19 cellular contexts compared by ENCODE assay signal in genomic region chr14:64730061-64730440, GRCh38. TPM values are rescaled to one million over a fixed set of nuclear protein-coding genes. Genes with fewer than 3 reads are reported as not detected.
DNase-seq lines count a peak whose midpoint lies in the region; ATAC-seq and TF ChIP-seq lines count a peak whose summit lies in the region.
"Had no signal": no experiment of that assay in that cellular context is flagged by ENCODE, and none has a peak within 500 bp of the region (broad histone marks: within the 10 kb centered on the region; RNA-seq: fewer than 3 reads in every experiment).

No MANE protein-coding gene starts in this region.

- no peaks in the 10 kb centered on the region for H3K27me3 ChIP-seq in heart right ventricle
- H3K27me3 ChIP-seq in uterus = no peaks in the 10 kb centered on the region
- H3K27me3 ChIP-seq in gastroesophageal sphincter = no peaks in the 10 kb centered on the region
- H3K27me3 ChIP-seq: suprapubic skin had no signal

- H3K4me1 ChIP-seq in heart right ventricle (peaks cover 10 to 47% (median 27%) of the 10 kb centered on the region in 9 donors), uterus (peaks cover 0 to 17% of the 10 kb centered on the region in 2 donors), gastroesophageal sphincter (peaks cover 0 to 51% (median 3%) of the 10 kb centered on the region in 3 donors)

- H3K36me3 Mint-ChIP-seq in chondrocyte (ENCODE audit: low read depth) = peaks cover 46% of the 10 kb centered on the region
- H3K36me3 Mint-ChIP-seq in natural killer cell treated with Interleukin-12 subunit alpha and Interleukin-12 subunit beta and Interleukin-15 and Interleukin-18, amount 100 ng/mL, for 72 hours = peaks cover 6% of the 10 kb centered on the region

- peaks cover 35% of the 10 kb centered on the region for H3K4me1 Mint-ChIP-seq in chondrocyte (ENCODE audit: low read depth)
- peaks cover 53 to 62% of the 10 kb centered on the region in 2 donors for H3K4me1 Mint-ChIP-seq in natural killer cell treated with Interleukin-12 subunit alpha and Interleukin-12 subunit beta and Interleukin-15 and Interleukin-18, amount 100 ng/mL, for 72 hours (ENCODE audit: low read depth in 2 of 2)

- WGBS in heart right ventricle, 2 donors = 76 to 88% methylated on average over 1 of the region's 1 CpG
- 88% methylated on average over 1 of the region's 1 CpG; no CpG with 5 or more reads in 1 of the 2 donors for WGBS in gastroesophageal sphincter (ENCODE audit: low coverage in 1 of 2), 2 donors

- H3K9me3 Mint-ChIP-seq in chondrocyte (ENCODE audit: low read depth) = no peaks in the 10 kb centered on the region
- no peaks in the 10 kb centered on the region for H3K9me3 Mint-ChIP-seq in natural killer cell treated with Interleukin-12 subunit alpha and Interleukin-12 subunit beta and Interleukin-15 and Interleukin-18, amount 100 ng/mL, for 72 hours
- H3K9me3 Mint-ChIP-seq: activated naive CD4-positive, alpha-beta T cell treated with anti-CD3 and anti-CD28 coated beads, Interleukin-2, amount 10 ng/mL, durations not matched to agents 7 days and 5 days had no signal

- no peak overlapping the region for H3K27ac Mint-ChIP-seq in chondrocyte (ENCODE audit: unreplicated experiment)
- H3K27ac Mint-ChIP-seq in natural killer cell treated with Interleukin-12 subunit alpha and Interleukin-12 subunit beta and Interleukin-15 and Interleukin-18, amount 100 ng/mL, for 72 hours = peak overlapping the region; percentile 69 to 96
- H3K27ac Mint-ChIP-seq: activated naive CD4-positive, alpha-beta T cell treated with anti-CD3 and anti-CD28 coated beads, Interleukin-2, amount 10 ng/mL, durations not matched to agents 7 days and 5 days had no signal

- H3K36me3 ChIP-seq in heart right ventricle (peaks cover 0 to 62% (median 28%) of the 10 kb centered on the region in 9 donors), uterus (no peaks in the 10 kb centered on the region), gastroesophageal sphincter (peaks cover 0 to 66% of the 10 kb centered on the region in 2 donors)

- no peak for TF ChIP-seq EP300 in gastroesophageal sphincter (IDR thresholded peaks at IDR 0.05)

- peak overlapping the region in 7 of 10 donors; percentile 14 to 61 (median 33) for H3K27ac ChIP-seq in heart right ventricle
- peak overlapping the region; percentile 25 to 43 for H3K27ac ChIP-seq in uterus
- H3K27ac ChIP-seq in gastroesophageal sphincter = no peak overlapping the region
- H3K27ac ChIP-seq: suprapubic skin had no signal

- H3K4me3 ChIP-seq in heart right ventricle = no peak overlapping the region
- H3K4me3 ChIP-seq in uterus = no peak overlapping the region
- H3K4me3 ChIP-seq in gastroesophageal sphincter = no peak overlapping the region
- H3K4me3 ChIP-seq: coronary artery, suprapubic skin had no signal

- no peak overlapping the region for H3K4me3 Mint-ChIP-seq in chondrocyte (ENCODE audit: unreplicated experiment)
- H3K4me3 Mint-ChIP-seq in natural killer cell treated with Interleukin-12 subunit alpha and Interleukin-12 subunit beta and Interleukin-15 and Interleukin-18, amount 100 ng/mL, for 72 hours = no peak overlapping the region
- H3K4me3 Mint-ChIP-seq: activated naive CD4-positive, alpha-beta T cell treated with anti-CD3 and anti-CD28 coated beads, Interleukin-2, amount 10 ng/mL, durations not matched to agents 7 days and 5 days had no signal

- intact Hi-C loops in heart right ventricle (cut with DNase I) = no loop called here
- intact Hi-C loops in left cardiac atrium (cut with DNase I) = no loop called here
- intact Hi-C loops in uterus (cut with DNase I; ENCODE audit: low total_unique reads) = no loop called here

- H3K9me3 ChIP-seq in heart right ventricle (no peaks in the 10 kb centered on the region), uterus (no peaks in the 10 kb centered on the region), gastroesophageal sphincter (no peaks in the 10 kb centered on the region)
- H3K9me3 ChIP-seq: SK-N-SH, suprapubic skin had no signal

- no peak for TF ChIP-seq POLR2A in uterus (IDR thresholded peaks at IDR 0.05)
- TF ChIP-seq POLR2A in gastroesophageal sphincter (IDR thresholded peaks at IDR 0.05) = no peak

- DNase-seq in heart right ventricle (no peak), left cardiac atrium (no peak), chondrocyte (ENCODE audit: low spot score) (peak; percentile 48), uterus (no peak), dedifferentiated amniotic fluid mesenchymal stem cell (ENCODE audit: extremely low spot score) (no peak), OCI-M2 (lab: John Stamatoyannopoulos, UW; ENCODE audit: unreplicated experiment) (no peak)
- DNase-seq in natural killer cell treated with Interleukin-12 subunit alpha and Interleukin-12 subunit beta and Interleukin-15 and Interleukin-18, amount 100 ng/mL, for 72 hours (ENCODE audit: low spot score) = peak; percentile 47
- DNase-seq: activated CD4-positive, CD25-positive, alpha-beta regulatory T cell treated with anti-CD3 and anti-CD28 coated beads, Interleukin-2, amount 50 U/mL, for 72 hours; activated naive CD4-positive, alpha-beta T cell treated with anti-CD3 and anti-CD28 coated beads, Interleukin-2, amount 10 ng/mL, durations not matched to agents 7 days and 5 days; DMS79 treated with DMSO at 0.1 percent for 48 hours; IMR-90; MM.1S; NCI-H2171 treated with DMSO at 0.1 percent for 48 hours; NCI-H82; SK-N-SH had no signal

- ATAC-seq in heart right ventricle (no peak), left cardiac atrium (no peak), gastroesophageal sphincter (no peak)
- no peak for ATAC-seq in natural killer cell treated with Interleukin-12 subunit alpha and Interleukin-12 subunit beta and Interleukin-15 and Interleukin-18, amount 100 ng/mL, for 72 hours
- ATAC-seq: HCT116 had no signal

- TF ChIP-seq CTCF in heart right ventricle (IDR thresholded peaks at IDR 0.05) = no peak
- TF ChIP-seq CTCF in chondrocyte (IDR thresholded peaks at IDR 0.05) = no peak
- no peak for TF ChIP-seq CTCF in uterus (IDR thresholded peaks at IDR 0.05)
- TF ChIP-seq CTCF in gastroesophageal sphincter (IDR thresholded peaks at IDR 0.05) = no peak

- H3K27me3 Mint-ChIP-seq in chondrocyte (ENCODE audit: low read depth) = no peaks in the 10 kb centered on the region
- no peaks in the 10 kb centered on the region for H3K27me3 Mint-ChIP-seq in natural killer cell treated with Interleukin-12 subunit alpha and Interleukin-12 subunit beta and Interleukin-15 and Interleukin-18, amount 100 ng/mL, for 72 hours

RNA-seq across cellular contexts. Expression of gene PLEKHG3, which starts 25.8 kb away (rescaled TPM):
- total RNA-seq in heart right ventricle = 10 to 100 TPM; 11.2 to 25.5 (median 16.2) TPM
- 1 to 10 TPM; 5.0 to 9.4 TPM for polyA plus RNA-seq in heart right ventricle
- 10 to 100 TPM; 29.4 to 37.7 TPM for total RNA-seq in left cardiac atrium
- 46.3 to 133 TPM (median 131 TPM) in 3 replicates for total RNA-seq in chondrocyte
- 10 to 100 TPM; 17.1 to 30.3 TPM for total RNA-seq in natural killer cell treated with Interleukin-12 subunit alpha and Interleukin-12 subunit beta and Interleukin-15 and Interleukin-18, amount 100 ng/mL, for 72 hours
- 100 to 1,000 TPM in 1 of 4 donors, 10 to 100 TPM in 3; 40.5 to 178 (median 59.7) TPM for total RNA-seq in uterus
- total RNA-seq in gastroesophageal sphincter = 10 to 100 TPM; 44.2 to 79.4 (median 57.7) TPM

Comparison
In these comparisons a context has a peak if more than half of its experiments do, and no peak if none do; other contexts are left out.
1. DNase-seq: peak in chondrocyte (single experiment) and natural killer cell treated with Interleukin-12 subunit alpha and Interleukin-12 subunit beta and Interleukin-15 and Interleukin-18, amount 100 ng/mL, for 72 hours (single experiment); none in heart right ventricle (0 of 2), left cardiac atrium (single experiment), uterus (0 of 2), dedifferentiated amniotic fluid mesenchymal stem cell (single experiment) and OCI-M2 (single experiment).
2. H3K27ac ChIP-seq: peak in heart right ventricle (7 of 10) and uterus (2 of 2); none in gastroesophageal sphincter (0 of 4).